Comparison of ENCODE assay signal across 22 cellular contexts in genomic region chr3:99885851-99886250, GRCh38.
DNase-seq lines count a peak whose midpoint lies in the region; ATAC-seq, FAIRE-seq and TF ChIP-seq lines count a peak whose summit lies in the region.
"Had no signal": no experiment of that assay in that cellular context is flagged by ENCODE, and none has a peak within 500 bp of the region (broad histone marks: within the 10 kb centered on the region; RNA-seq: fewer than 3 reads in every experiment).

No MANE protein-coding gene starts in this region.

- H3K4me1 Mint-ChIP-seq in T-helper 2 cell treated with Interferon-gamma antibody and Interleukin-4, amounts not matched to agents 5 μg/mL and 100 μg/mL, for 36 hours (ENCODE audit: low read depth) = peaks cover 34% of the 10 kb centered on the region
- H3K4me1 Mint-ChIP-seq in astrocyte (ENCODE audit: low read depth, unreplicated experiment) (peaks cover 17% of the 10 kb centered on the region), neural crest cell (peaks cover 37% of the 10 kb centered on the region)
- peaks cover 24% of the 10 kb centered on the region for H3K4me1 Mint-ChIP-seq in activated CD8-positive, alpha-beta memory T cell treated with anti-CD3 and anti-CD28 coated beads, Interleukin-2, amount 10 ng/mL, durations not matched to agents 7 days and 5 days

- H3K27me3 Mint-ChIP-seq in T-helper 2 cell treated with Interferon-gamma antibody and Interleukin-4, amounts not matched to agents 5 μg/mL and 100 μg/mL, for 36 hours (ENCODE audit: low read depth) = no peaks in the 10 kb centered on the region
- no peaks in the 10 kb centered on the region for H3K27me3 Mint-ChIP-seq in astrocyte (ENCODE audit: low read depth, unreplicated experiment)
- no peaks in the 10 kb centered on the region for H3K27me3 Mint-ChIP-seq in neural crest cell (ENCODE audit: low read depth)
- H3K27me3 Mint-ChIP-seq in activated CD8-positive, alpha-beta memory T cell treated with anti-CD3 and anti-CD28 coated beads, Interleukin-2, amount 10 ng/mL, durations not matched to agents 7 days and 5 days = no peaks in the 10 kb centered on the region
- H3K27me3 Mint-ChIP-seq: CD4-positive, alpha-beta memory T cell had no signal

- H3K4me3 ChIP-seq in astrocyte (ENCODE audit: insufficient read depth, low read depth, low read length) = no peak overlapping the region
- H3K4me3 ChIP-seq: GM12878, GM23248, PC-9 had no signal

- DNase-seq in T-helper 2 cell treated with Interferon-gamma antibody and Interleukin-4, amounts not matched to agents 5 μg/mL and 100 μg/mL, for 36 hours (ENCODE audit: low spot score) = no peak
- DNase-seq in T-helper 2 cell (no peak), GM12892 (ENCODE audit: insufficient read length) (no peak), astrocyte (ENCODE audit: low read depth) (no peak), neural crest cell (ENCODE audit: low read depth, low spot score) (no peak), left lobe of liver (ENCODE audit: low spot score) (no peak), 8988T (no peak)
- no peak for DNase-seq in activated CD8-positive, alpha-beta memory T cell treated with anti-CD3 and anti-CD28 coated beads, Interleukin-2, amount 10 ng/mL, durations not matched to agents 7 days and 5 days
- DNase-seq: CD4-positive, alpha-beta memory T cell; DMS53; EL; GM23248; NCI-H1417; NCI-H187; NCI-H345; NCI-H526; PC-9 had no signal

- H3K27ac Mint-ChIP-seq in T-helper 2 cell treated with Interferon-gamma antibody and Interleukin-4, amounts not matched to agents 5 μg/mL and 100 μg/mL, for 36 hours = peak overlapping the region; percentile 58
- H3K27ac Mint-ChIP-seq in astrocyte (ENCODE audit: unreplicated experiment) = peak overlapping the region; percentile 80
- peak overlapping the region; percentile 14 for H3K27ac Mint-ChIP-seq in neural crest cell (ENCODE audit: unreplicated experiment)
- no peak overlapping the region for H3K27ac Mint-ChIP-seq in activated CD8-positive, alpha-beta memory T cell treated with anti-CD3 and anti-CD28 coated beads, Interleukin-2, amount 10 ng/mL, durations not matched to agents 7 days and 5 days

- H3K4me1 ChIP-seq in astrocyte (ENCODE audit: insufficient read depth, low read length) = no peaks in the 10 kb centered on the region

- no peaks in the 10 kb centered on the region for H3K27me3 ChIP-seq in astrocyte (ENCODE audit: insufficient read depth, low read length)

- TF ChIP-seq CTCF in astrocyte (IDR thresholded peaks at IDR 0.05; ENCODE audit: insufficient read depth, low read depth, low read length) = no peak
- TF ChIP-seq CTCF in neural crest cell (conservative IDR thresholded peaks at IDR 0.05) = no peak

- H3K36me3 Mint-ChIP-seq in T-helper 2 cell treated with Interferon-gamma antibody and Interleukin-4, amounts not matched to agents 5 μg/mL and 100 μg/mL, for 36 hours (ENCODE audit: low read depth) = peaks cover 12% of the 10 kb centered on the region
- no peaks in the 10 kb centered on the region for H3K36me3 Mint-ChIP-seq in astrocyte (ENCODE audit: low read depth, unreplicated experiment)
- H3K36me3 Mint-ChIP-seq in neural crest cell (ENCODE audit: low read depth) = no peaks in the 10 kb centered on the region
- H3K36me3 Mint-ChIP-seq in activated CD8-positive, alpha-beta memory T cell treated with anti-CD3 and anti-CD28 coated beads, Interleukin-2, amount 10 ng/mL, durations not matched to agents 7 days and 5 days = peaks cover 15% of the 10 kb centered on the region

- no peak overlapping the region for H3K4me2 ChIP-seq in astrocyte (ENCODE audit: low read length)
- H3K4me2 ChIP-seq: KMS-11, PC-9 had no signal

- H3K36me3 ChIP-seq in astrocyte (ENCODE audit: insufficient read depth, low read length) = no peaks in the 10 kb centered on the region

- ATAC-seq in left lobe of liver = no peak
- ATAC-seq in activated CD8-positive, alpha-beta memory T cell treated with anti-CD3 and anti-CD28 coated beads, Interleukin-2, amount 10 ng/mL, durations not matched to agents 7 days and 5 days = no peak
- ATAC-seq: GM12878, HCT116 had no signal

- no peak overlapping the region for H3K9ac ChIP-seq in astrocyte (ENCODE audit: low read length)
- H3K9ac ChIP-seq: GM23248, KMS-11 had no signal

- H3K79me2 ChIP-seq in astrocyte (ENCODE audit: insufficient read depth, low read length) = no peaks in the 10 kb centered on the region

- H4K20me1 ChIP-seq in astrocyte (ENCODE audit: insufficient read depth, low read length) = no peaks in the 10 kb centered on the region

- peak; percentile 42 for FAIRE-seq in GM12892 (lab: Jason Lieb, UNC)
- no peak for FAIRE-seq in astrocyte (lab: Jason Lieb, UNC)
- FAIRE-seq: A204.1, GM12878, GM19239 had no signal

- peak overlapping the region; percentile 50 for H3K4me3 Mint-ChIP-seq in T-helper 2 cell treated with Interferon-gamma antibody and Interleukin-4, amounts not matched to agents 5 μg/mL and 100 μg/mL, for 36 hours
- H3K4me3 Mint-ChIP-seq in astrocyte (ENCODE audit: unreplicated experiment) (no peak overlapping the region), neural crest cell (no peak overlapping the region)
- H3K4me3 Mint-ChIP-seq in activated CD8-positive, alpha-beta memory T cell treated with anti-CD3 and anti-CD28 coated beads, Interleukin-2, amount 10 ng/mL, durations not matched to agents 7 days and 5 days = no peak overlapping the region
- H3K4me3 Mint-ChIP-seq: CD4-positive, alpha-beta memory T cell had no signal

- CTCF ChIA-PET in activated CD8-positive, alpha-beta memory T cell treated with anti-CD3 and anti-CD28 coated beads, Interleukin-2, amount 10 ng/mL, durations not matched to agents 7 days and 5 days (lab: Charles Lee) = no interaction called here

- peaks cover 7% of the 10 kb centered on the region for H3K9me3 Mint-ChIP-seq in T-helper 2 cell treated with Interferon-gamma antibody and Interleukin-4, amounts not matched to agents 5 μg/mL and 100 μg/mL, for 36 hours
- H3K9me3 Mint-ChIP-seq in astrocyte (ENCODE audit: unreplicated experiment) (peaks cover 3% of the 10 kb centered on the region), neural crest cell (no peaks in the 10 kb centered on the region)
- no peaks in the 10 kb centered on the region for H3K9me3 Mint-ChIP-seq in activated CD8-positive, alpha-beta memory T cell treated with anti-CD3 and anti-CD28 coated beads, Interleukin-2, amount 10 ng/mL, durations not matched to agents 7 days and 5 days (ENCODE audit: low read depth)

- TF ChIP-seq POLR2A in GM12892 (IDR thresholded peaks at IDR 0.05; ENCODE audit: low read depth, low read length) = no peak

- no peaks in the 10 kb centered on the region for H3K9me3 ChIP-seq in astrocyte (ENCODE audit: insufficient read depth, low read depth, low read length)

- no peak overlapping the region for H2AFZ ChIP-seq in astrocyte (ENCODE audit: low read depth, low read length)
- H2AFZ ChIP-seq: GM23248, PC-9 had no signal

- H3K27ac ChIP-seq in astrocyte (ENCODE audit: low read depth, low read length) = no peak overlapping the region
- H3K27ac ChIP-seq: GM23248, KMS-11, PC-9 had no signal
